8 cellular contexts compared by ENCODE assay signal in genomic region chr1:248873993-248874671, GRCh38. TPM values are rescaled to one million over a fixed set of nuclear protein-coding genes. Genes with fewer than 3 reads are reported as not detected.
DNase-seq lines count a peak whose midpoint lies in the region; ATAC-seq and TF ChIP-seq lines count a peak whose summit lies in the region.

No MANE protein-coding gene starts in this region.

- no peak overlapping the region for H2BK120ac ChIP-seq in H9 (ENCODE audit: low read depth, low read length, poor library complexity, severe bottlenecking)

- H3K4ac ChIP-seq in H9 (ENCODE audit: low read depth, low read length): no peak overlapping the region

- no peaks in the 10 kb centered on the region for H3K23me2 ChIP-seq in H9 (ENCODE audit: insufficient read length, low read depth, low read length, poor library complexity, severe bottlenecking)

- no peak overlapping the region for H3K18ac ChIP-seq in H9 (ENCODE audit: insufficient read length, low read depth, low read length)

- H3K9me3 ChIP-seq in H9 (ENCODE audit: control insufficient read depth, low read depth, low read length): no peaks in the 10 kb centered on the region

- H2BK12ac ChIP-seq in H9 (ENCODE audit: insufficient read length, low read depth, low read length): no peak overlapping the region

- H3K4me1 Mint-ChIP-seq in H9: peaks cover 5 to 11% of the 10 kb centered on the region in 2 experiments; a peak in 2 of 4 replicates

- no peak overlapping the region for H3K56ac ChIP-seq in H9 (ENCODE audit: insufficient read length, low read depth, low read length)

- no peak overlapping the region for H2AFZ ChIP-seq in H9 (ENCODE audit: low read length)

- ATAC-seq in omental fat pad (ENCODE audit: low FRiP score): peak; percentile 80

- no peak overlapping the region for H3K14ac ChIP-seq in H9 (ENCODE audit: insufficient read depth, low read length)

- H3K27me3 Mint-ChIP-seq in H9 (ENCODE audit: low read depth): peaks cover 9% of the 10 kb centered on the region

- DNase-seq in DMS153 treated with DMSO at 0.1 percent for 48 hours (lab: John Stamatoyannopoulos, UW; ENCODE audit: unreplicated experiment) (peak; percentile 99), H9 (peak; percentile 87), M059J (ENCODE audit: low read depth) (peak; percentile 81), SIG-M5 treated with dmso at 0.1 percent for 504 hours (lab: John Stamatoyannopoulos, UW; ENCODE audit: unreplicated experiment) (peak; percentile 93), germinal center (ENCODE audit: low spot score) (peak; percentile 60), omental fat pad (ENCODE audit: low spot score) (peak; percentile 71), superior temporal gyrus (ENCODE audit: extremely low spot score) (peak; percentile 97)
- peak; percentile 74 for DNase-seq in activated gamma-delta T cell treated with anti-CD3 and anti-CD28 coated beads, Interleukin-2, amount 50 U/mL, for 16 hours (ENCODE audit: low read depth)

- no CpG with 5 or more reads among the region's 24 CpGs for WGBS in H9 (ENCODE audit: extremely low coverage, insufficient read length, low lambda C conversion rate)

- no peak overlapping the region for H2BK5ac ChIP-seq in H9 (ENCODE audit: insufficient read length, low read length)

- no peak overlapping the region for H4K5ac ChIP-seq in H9 (ENCODE audit: insufficient read length, low read depth, low read length)

- H4K20me1 ChIP-seq in H9 (ENCODE audit: control insufficient read depth, insufficient read depth, insufficient read length): no peaks in the 10 kb centered on the region

- no peak overlapping the region for H2AK5ac ChIP-seq in H9 (ENCODE audit: insufficient read length, low read length)

- peak overlapping the region; percentile 29 for H3K9ac ChIP-seq in H9 (ENCODE audit: extremely low read depth, insufficient read length, low read length)

- peak overlapping the region; percentile 57 for H3K4me2 ChIP-seq in H9 (ENCODE audit: insufficient read depth, insufficient read length, low read length)

- H3K27ac Mint-ChIP-seq in H9: peak overlapping the region; percentile 97 to 98 (median 97)

- H3K36me3 Mint-ChIP-seq in H9 (ENCODE audit: insufficient read depth in 1 of 3, low read depth in 3 of 3): no peaks in the 10 kb centered on the region; a peak in 1 of 7 replicates

- no peak overlapping the region for H2BK15ac ChIP-seq in H9 (ENCODE audit: low read depth, low read length)

- no peak overlapping the region for H4K8ac ChIP-seq in H9 (replicated peaks; ENCODE audit: insufficient read length, low read depth, low read length)

- peak overlapping the region; percentile 95 to 97 for H3K4me3 Mint-ChIP-seq in H9

- H3K9me3 Mint-ChIP-seq in H9: peaks cover 2 to 7% of the 10 kb centered on the region in 2 experiments; a peak in 2 of 5 replicates

- no peak overlapping the region for H3T11ph ChIP-seq in H9 (ENCODE audit: low read length)

- TF ChIP-seq CTCF in H9 (conservative IDR thresholded peaks at IDR 0.05) (no peak), omental fat pad (IDR thresholded peaks at IDR 0.05) (no peak)

- no peaks in the 10 kb centered on the region for H3K79me2 ChIP-seq in H9 (ENCODE audit: insufficient read depth, low read length)

- no peaks in the 10 kb centered on the region for H3K27me3 ChIP-seq in H9 (ENCODE audit: insufficient read depth, low read length)

- no peak overlapping the region for H4K91ac ChIP-seq in H9 (ENCODE audit: insufficient read length, low read depth, low read length)

- no peak overlapping the region for H3K27ac ChIP-seq in H9 (ENCODE audit: insufficient read length, low read depth, low read length)

- no peak overlapping the region for H2BK20ac ChIP-seq in H9 (ENCODE audit: low read depth, low read length, poor library complexity, severe bottlenecking)

- H3K79me1 ChIP-seq in H9 (ENCODE audit: insufficient read depth, low read depth, low read length, poor library complexity, severe bottlenecking): no peaks in the 10 kb centered on the region

- no peak overlapping the region for H3K23ac ChIP-seq in H9 (ENCODE audit: insufficient read length, low read depth, low read length)

- H3K4me1 ChIP-seq in H9 (ENCODE audit: insufficient read depth, low read length): no peaks in the 10 kb centered on the region

RNA-seq across cellular contexts. Expression of gene ZNF692, which starts 15.2 kb away (rescaled TPM):
- total RNA-seq in H9 (2021) (40.0 and 40.1 TPM in 2 replicates), omental fat pad (10 to 100 TPM; 18.4 to 30.6 (median 24.8) TPM)
- total RNA-seq in M059J (2014; rRNA removed; shearing (Covaris generic)): 3.1 and 16.5 TPM in 2 replicates

RNA-seq across cellular contexts. Expression of gene PGBD2, which starts 31.9 kb away (rescaled TPM):
- total RNA-seq in H9 (2021): 10.4 and 10.6 TPM in 2 replicates
- total RNA-seq in M059J (2014; rRNA removed; shearing (Covaris generic)): 2.2 and 5.7 TPM in 2 replicates
- total RNA-seq in omental fat pad: 1 to 10 TPM; 2.6 to 5.6 (median 4.3) TPM

RNA-seq across cellular contexts. Expression of gene ZNF672, which starts 36.1 kb away (rescaled TPM):
- 28.5 and 29.4 TPM in 2 replicates for total RNA-seq in H9 (2021)
- 15.0 and 16.4 TPM in 2 replicates for total RNA-seq in M059J (2014; rRNA removed; shearing (Covaris generic))
- 10 to 100 TPM; 25.5 to 40.8 (median 26.8) TPM for total RNA-seq in omental fat pad

RNA-seq across cellular contexts. Expression of gene SH3BP5L, which starts 48.4 kb away (rescaled TPM):
- total RNA-seq in H9 (2021) (27.6 and 28.8 TPM in 2 replicates), omental fat pad (10 to 100 TPM in 3 of 4 donors, 1 to 10 TPM in 1; 9.7 to 20.0 (median 15.2) TPM)
- 14.9 and 21.0 TPM in 2 replicates for total RNA-seq in M059J (2014; rRNA removed; shearing (Covaris generic))
